Comparison of ENCODE assay signal across 8 cellular contexts in genomic region chr3:100708644-100708988, GRCh38. TPM values are rescaled to one million over a fixed set of nuclear protein-coding genes. Genes with fewer than 3 reads are reported as not detected.
DNase-seq lines count a peak whose midpoint lies in the region; ATAC-seq and TF ChIP-seq lines count a peak whose summit lies in the region.

No MANE protein-coding gene starts in this region.

- H3K27ac Mint-ChIP-seq in activated CD4-positive, alpha-beta memory T cell treated with anti-CD3 and anti-CD28 coated beads, Interleukin-2, amount 10 ng/mL, durations not matched to agents 7 days and 5 days = peak overlapping the region; percentile 87

- DNase-seq in HFF-Myc (ENCODE audit: extremely low read depth, low read depth) = no peak
- no peak for DNase-seq in activated CD4-positive, alpha-beta memory T cell treated with anti-CD3 and anti-CD28 coated beads, Interleukin-2, amount 10 ng/mL, durations not matched to agents 7 days and 5 days
- no peak for DNase-seq in right cardiac atrium
- DNase-seq in spleen = no peak
- no peak for DNase-seq in COLO668 (lab: John Stamatoyannopoulos, UW; ENCODE audit: unreplicated experiment)
- no peak for DNase-seq in T-helper 9 cell
- no peak for DNase-seq in NCI-H2081 (lab: John Stamatoyannopoulos, UW)

- ATAC-seq in right cardiac atrium (no peak), HG02759 (IDR thresholded peaks at IDR 0.05; ENCODE audit: unreplicated experiment) (no peak)

- POLR2A ChIA-PET in activated CD4-positive, alpha-beta memory T cell treated with anti-CD3 and anti-CD28 coated beads, Interleukin-2, amount 10 ng/mL, durations not matched to agents 7 days and 5 days (lab: Charles Lee) = interaction anchor here (0.6 to 2.4 kb wide), 6 partner anchors 43 to 810 kb away, joined by 3 to 15 read pairs (median 3); partner anchors contain the start of genes LNP1 and TOMM70

- H3K27ac ChIP-seq in right cardiac atrium (ENCODE audit: low read length) (peak overlapping the region; percentile 34), spleen (peak overlapping the region; percentile 82 to 99 (median 96))

- no peak for TF ChIP-seq CTCF in HFF-Myc (IDR thresholded peaks at IDR 0.05; ENCODE audit: low read depth, low read length, missing control alignments)
- TF ChIP-seq CTCF in spleen (IDR thresholded peaks at IDR 0.05 in 8 of 11, conservative IDR thresholded peaks at IDR 0.05 in 3 of 11) = no peak

- H3K4me3 Mint-ChIP-seq in activated CD4-positive, alpha-beta memory T cell treated with anti-CD3 and anti-CD28 coated beads, Interleukin-2, amount 10 ng/mL, durations not matched to agents 7 days and 5 days = peak overlapping the region; percentile 74

- peaks cover under 1% of the 10 kb centered on the region for H3K27me3 Mint-ChIP-seq in activated CD4-positive, alpha-beta memory T cell treated with anti-CD3 and anti-CD28 coated beads, Interleukin-2, amount 10 ng/mL, durations not matched to agents 7 days and 5 days

- H3K4me1 ChIP-seq in right cardiac atrium (ENCODE audit: control insufficient read depth, insufficient read depth, low read length) (no peaks in the 10 kb centered on the region), spleen (peaks cover 14 to 39% (median 31%) of the 10 kb centered on the region in 6 donors)

- peak overlapping the region; percentile 56 for H3K4me3 ChIP-seq in HFF-Myc (replicated peaks; ENCODE audit: low read depth, low read length)
- peak overlapping the region; percentile 56 for H3K4me3 ChIP-seq in right cardiac atrium (ENCODE audit: low read length)
- H3K4me3 ChIP-seq in spleen = peak overlapping the region; percentile 58 to 83 (median 73)

- 91% methylated on average over 3 of the region's 3 CpGs for WGBS in right cardiac atrium
- 86 to 98% (median 93%) methylated on average over 3 of the region's 3 CpGs for WGBS in spleen, 5 donors

- peaks cover 30% of the 10 kb centered on the region for H3K36me3 Mint-ChIP-seq in activated CD4-positive, alpha-beta memory T cell treated with anti-CD3 and anti-CD28 coated beads, Interleukin-2, amount 10 ng/mL, durations not matched to agents 7 days and 5 days (ENCODE audit: low read depth)

- no peak for TF ChIP-seq POLR2A in spleen (IDR thresholded peaks at IDR 0.05)

- no peaks in the 10 kb centered on the region for H3K9me3 Mint-ChIP-seq in activated CD4-positive, alpha-beta memory T cell treated with anti-CD3 and anti-CD28 coated beads, Interleukin-2, amount 10 ng/mL, durations not matched to agents 7 days and 5 days

- CTCF ChIA-PET in activated CD4-positive, alpha-beta memory T cell treated with anti-CD3 and anti-CD28 coated beads, Interleukin-2, amount 10 ng/mL, durations not matched to agents 7 days and 5 days (lab: Charles Lee) = interaction anchor here (0.6 to 1.4 kb wide), 2 partner anchors 9 to 105 kb away, joined by 3 to 4 read pairs; no protein-coding TSS in a partner anchor

- H3K36me3 ChIP-seq in spleen = peaks cover 0 to 11% (median under 1%) of the 10 kb centered on the region in 6 donors

- H3K27me3 ChIP-seq in right cardiac atrium (ENCODE audit: control insufficient read depth, insufficient read depth) (peaks cover 2% of the 10 kb centered on the region), spleen (replicated peaks in 1 of 7) (peaks cover 0 to 5% (median 0%) of the 10 kb centered on the region in 7 donors)

- no peaks in the 10 kb centered on the region for H3K9me3 ChIP-seq in right cardiac atrium (ENCODE audit: control insufficient read depth, low read length)
- H3K9me3 ChIP-seq in spleen = no peaks in the 10 kb centered on the region

- peaks cover 37% of the 10 kb centered on the region for H3K4me1 Mint-ChIP-seq in activated CD4-positive, alpha-beta memory T cell treated with anti-CD3 and anti-CD28 coated beads, Interleukin-2, amount 10 ng/mL, durations not matched to agents 7 days and 5 days

- intact Hi-C loops in right cardiac atrium (cut with DNase I) (no loop called here), spleen (cut with DNase I; ENCODE audit: low total_unique reads) (no loop called here)

RNA-seq across cellular contexts. Expression of gene TFG, which starts 0.7 kb away (rescaled TPM):
- total RNA-seq in activated CD4-positive, alpha-beta memory T cell treated with anti-CD3 and anti-CD28 coated beads, Interleukin-2, amount 10 ng/mL, durations not matched to agents 7 days and 5 days = 10 to 100 TPM; 56.4 to 56.5 TPM
- total RNA-seq in right cardiac atrium = 10 to 100 TPM; 81.6 to 98.6 (median 88.2) TPM
- polyA plus RNA-seq in right cardiac atrium = 89.0 TPM
- 10 to 100 TPM; 49.4 to 70.8 (median 57.6) TPM for total RNA-seq in spleen
- polyA plus RNA-seq in spleen = 10 to 100 TPM; 28.0 to 38.4 (median 31.6) TPM
